Comparison of ENCODE assay signal across 8 cellular contexts in the genomic region with DNA sequence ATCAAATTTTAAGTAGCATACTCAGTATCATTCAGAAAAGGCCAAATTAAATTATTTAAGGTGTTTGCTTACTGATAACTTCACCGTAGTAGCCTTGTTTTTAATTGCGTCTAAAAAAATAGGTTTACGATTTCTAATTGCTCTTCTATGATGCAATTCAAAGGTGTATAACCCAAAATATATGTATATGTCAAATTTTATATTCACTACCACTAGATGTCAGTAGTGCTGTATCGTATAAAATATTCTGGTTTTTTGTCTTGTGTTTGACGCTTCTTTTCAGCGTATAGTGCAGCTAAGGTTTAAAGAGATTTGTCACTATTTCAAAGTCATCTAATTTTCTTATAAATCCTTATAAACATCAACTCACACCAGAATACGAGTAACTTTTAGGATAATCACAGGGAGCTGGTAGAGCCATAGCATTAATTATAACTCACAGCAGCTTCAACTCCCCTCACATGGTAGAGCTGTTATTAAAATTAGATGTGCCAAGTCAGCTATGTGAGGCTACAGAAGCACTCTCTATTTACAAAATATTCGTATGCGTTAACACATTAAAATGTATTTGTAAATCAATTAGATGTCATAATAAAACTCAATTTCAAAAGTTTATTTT. TPM values are rescaled to one million over a fixed set of nuclear protein-coding genes. Genes with fewer than 3 reads are reported as not detected.
DNase-seq lines count a peak whose midpoint lies in the region; ATAC-seq and TF ChIP-seq lines count a peak whose summit lies in the region.

No MANE protein-coding gene starts in this region.

- no peak for ATAC-seq in aorta (ENCODE audit: low FRiP score)
- no peak for ATAC-seq in GM18868 (IDR thresholded peaks at IDR 0.05; ENCODE audit: unreplicated experiment)

- DNase-seq in A172 (ENCODE audit: low spot score), result peak; percentile 59
- peak; percentile 60 for DNase-seq in GM12865 (ENCODE audit: low read depth)
- peak; percentile 3 for DNase-seq in NCI-H2171 (lab: John Stamatoyannopoulos, UW)
- no peak for DNase-seq in brain microvascular endothelial cell
- DNase-seq in aorta, result no peak
- DNase-seq in COLO668 (lab: John Stamatoyannopoulos, UW; ENCODE audit: unreplicated experiment), result no peak

- no peak overlapping the region for H3K9ac ChIP-seq in liver (ENCODE audit: low read depth in 1 of 2, low read length in 2 of 2)

- H3K4me1 ChIP-seq in liver (ENCODE audit: control insufficient read depth in 4 of 4, insufficient read depth in 4 of 4, low read length in 3 of 4) (peaks cover 3 to 21% (median 6%) of the 10 kb centered on the region in 4 donors), aorta (ENCODE audit: control insufficient read depth in 1 of 2, insufficient read depth in 2 of 2, low read length in 2 of 2) (peaks cover 0 to 7% of the 10 kb centered on the region in 2 donors)

- H3K4me3 ChIP-seq in GM12865 (ENCODE audit: low read depth, low read length) (no peak overlapping the region), brain microvascular endothelial cell (ENCODE audit: low read depth, low read length) (no peak overlapping the region), liver (ENCODE audit: low read depth in 1 of 3, low read length in 3 of 3) (no peak overlapping the region), aorta (ENCODE audit: low read length in 2 of 2) (no peak overlapping the region)

- H3K9me3 ChIP-seq in liver (ENCODE audit: control insufficient read depth in 4 of 4, low read length in 3 of 4) (no peaks in the 10 kb centered on the region), aorta (ENCODE audit: control insufficient read depth, low read length) (no peaks in the 10 kb centered on the region)

- intact Hi-C loops in aorta (cut with DNase I), result loop anchor here (1.0 to 10.0 kb wide), 5 partner anchors 82 to 532 kb away; no protein-coding TSS in a partner anchor

- H3K36me3 ChIP-seq in brain microvascular endothelial cell (replicated peaks) (peaks cover 13% of the 10 kb centered on the region), liver (ENCODE audit: control insufficient read depth in 4 of 4, insufficient read depth in 3 of 4, low read depth in 1 of 4, low read length in 3 of 4) (no peaks in the 10 kb centered on the region), aorta (ENCODE audit: control insufficient read depth in 1 of 2, insufficient read depth in 2 of 2, low read length in 1 of 2) (no peaks in the 10 kb centered on the region)

- TF ChIP-seq CTCF in GM12865 (IDR thresholded peaks at IDR 0.05; ENCODE audit: insufficient read depth, low read depth, low read length, missing control alignments) (peak; percentile 41), brain microvascular endothelial cell (IDR thresholded peaks at IDR 0.05; ENCODE audit: low read depth, low read length, missing control alignments) (peak; percentile 31), liver (IDR thresholded peaks at IDR 0.05; ENCODE audit: low read depth, low read length, missing input control) (peak; percentile 44)

- no peaks in the 10 kb centered on the region for H3K27me3 ChIP-seq in brain microvascular endothelial cell (replicated peaks)
- no peaks in the 10 kb centered on the region for H3K27me3 ChIP-seq in liver (ENCODE audit: control insufficient read depth in 4 of 4, insufficient read depth in 4 of 4, low read length in 3 of 4)
- no peaks in the 10 kb centered on the region for H3K27me3 ChIP-seq in aorta (ENCODE audit: control insufficient read depth in 1 of 2, insufficient read depth in 2 of 2, low read length in 1 of 2)

- peak; percentile 78 to 80 for TF ChIP-seq RAD21 in liver (IDR thresholded peaks at IDR 0.05)

- WGBS in liver, result 23% methylated on average over 9 of the region's 9 CpGs
- WGBS in aorta, 2 donors, result 4% methylated on average over 9 of the region's 9 CpGs

- H3K27ac ChIP-seq in brain microvascular endothelial cell (no peak overlapping the region), liver (ENCODE audit: low read depth in 1 of 2, low read length in 2 of 2) (no peak overlapping the region), aorta (ENCODE audit: low read depth in 1 of 2, low read length in 2 of 2) (no peak overlapping the region)

- in situ Hi-C loops in brain microvascular endothelial cell (cut with HindIII; ENCODE audit: low pct_ligation_motif_present, low sequenced_read_pairs), result no loop called here

TF ChIP-seq in liver, 16 proteins besides CTCF, POLR2A, EP300 and RAD21:
- TF ChIP-seq TAF1 (conservative IDR thresholded peaks at IDR 0.05) (no peak), HNF4G (IDR thresholded peaks at IDR 0.05) (no peak), EGR1 (IDR thresholded peaks at IDR 0.05; ENCODE audit: low read depth in 2 of 2) (no peak), NR2F2 (IDR thresholded peaks at IDR 0.05) (no peak)
- TF ChIP-seq, protein P1, sequence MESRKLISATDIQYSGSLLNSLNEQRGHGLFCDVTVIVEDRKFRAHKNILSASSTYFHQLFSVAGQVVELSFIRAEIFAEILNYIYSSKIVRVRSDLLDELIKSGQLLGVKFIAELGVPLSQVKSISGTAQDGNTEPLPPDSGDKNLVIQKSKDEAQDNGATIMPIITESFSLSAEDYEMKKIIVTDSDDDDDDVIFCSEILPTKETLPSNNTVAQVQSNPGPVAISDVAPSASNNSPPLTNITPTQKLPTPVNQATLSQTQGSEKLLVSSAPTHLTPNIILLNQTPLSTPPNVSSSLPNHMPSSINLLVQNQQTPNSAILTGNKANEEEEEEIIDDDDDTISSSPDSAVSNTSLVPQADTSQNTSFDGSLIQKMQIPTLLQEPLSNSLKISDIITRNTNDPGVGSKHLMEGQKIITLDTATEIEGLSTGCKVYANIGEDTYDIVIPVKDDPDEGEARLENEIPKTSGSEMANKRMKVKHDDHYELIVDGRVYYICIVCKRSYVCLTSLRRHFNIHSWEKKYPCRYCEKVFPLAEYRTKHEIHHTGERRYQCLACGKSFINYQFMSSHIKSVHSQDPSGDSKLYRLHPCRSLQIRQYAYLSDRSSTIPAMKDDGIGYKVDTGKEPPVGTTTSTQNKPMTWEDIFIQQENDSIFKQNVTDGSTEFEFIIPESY (IDR thresholded peaks at IDR 0.05), result no peak
- TF ChIP-seq, protein P2, sequence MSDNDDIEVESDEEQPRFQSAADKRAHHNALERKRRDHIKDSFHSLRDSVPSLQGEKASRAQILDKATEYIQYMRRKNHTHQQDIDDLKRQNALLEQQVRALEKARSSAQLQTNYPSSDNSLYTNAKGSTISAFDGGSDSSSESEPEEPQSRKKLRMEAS (IDR thresholded peaks at IDR 0.05), result no peak
- TF ChIP-seq, protein P3, sequence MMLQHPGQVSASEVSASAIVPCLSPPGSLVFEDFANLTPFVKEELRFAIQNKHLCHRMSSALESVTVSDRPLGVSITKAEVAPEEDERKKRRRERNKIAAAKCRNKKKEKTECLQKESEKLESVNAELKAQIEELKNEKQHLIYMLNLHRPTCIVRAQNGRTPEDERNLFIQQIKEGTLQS (IDR thresholded peaks at IDR 0.05), result peak; percentile 11
- TF ChIP-seq, protein P4, sequence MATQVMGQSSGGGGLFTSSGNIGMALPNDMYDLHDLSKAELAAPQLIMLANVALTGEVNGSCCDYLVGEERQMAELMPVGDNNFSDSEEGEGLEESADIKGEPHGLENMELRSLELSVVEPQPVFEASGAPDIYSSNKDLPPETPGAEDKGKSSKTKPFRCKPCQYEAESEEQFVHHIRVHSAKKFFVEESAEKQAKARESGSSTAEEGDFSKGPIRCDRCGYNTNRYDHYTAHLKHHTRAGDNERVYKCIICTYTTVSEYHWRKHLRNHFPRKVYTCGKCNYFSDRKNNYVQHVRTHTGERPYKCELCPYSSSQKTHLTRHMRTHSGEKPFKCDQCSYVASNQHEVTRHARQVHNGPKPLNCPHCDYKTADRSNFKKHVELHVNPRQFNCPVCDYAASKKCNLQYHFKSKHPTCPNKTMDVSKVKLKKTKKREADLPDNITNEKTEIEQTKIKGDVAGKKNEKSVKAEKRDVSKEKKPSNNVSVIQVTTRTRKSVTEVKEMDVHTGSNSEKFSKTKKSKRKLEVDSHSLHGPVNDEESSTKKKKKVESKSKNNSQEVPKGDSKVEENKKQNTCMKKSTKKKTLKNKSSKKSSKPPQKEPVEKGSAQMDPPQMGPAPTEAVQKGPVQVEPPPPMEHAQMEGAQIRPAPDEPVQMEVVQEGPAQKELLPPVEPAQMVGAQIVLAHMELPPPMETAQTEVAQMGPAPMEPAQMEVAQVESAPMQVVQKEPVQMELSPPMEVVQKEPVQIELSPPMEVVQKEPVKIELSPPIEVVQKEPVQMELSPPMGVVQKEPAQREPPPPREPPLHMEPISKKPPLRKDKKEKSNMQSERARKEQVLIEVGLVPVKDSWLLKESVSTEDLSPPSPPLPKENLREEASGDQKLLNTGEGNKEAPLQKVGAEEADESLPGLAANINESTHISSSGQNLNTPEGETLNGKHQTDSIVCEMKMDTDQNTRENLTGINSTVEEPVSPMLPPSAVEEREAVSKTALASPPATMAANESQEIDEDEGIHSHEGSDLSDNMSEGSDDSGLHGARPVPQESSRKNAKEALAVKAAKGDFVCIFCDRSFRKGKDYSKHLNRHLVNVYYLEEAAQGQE (IDR thresholded peaks at IDR 0.05), result no peak

RNA-seq across cellular contexts. Expression of a gene that starts 3.5 kb away (rescaled TPM):
- 283 and 321 TPM in 2 replicates for total RNA-seq in A172 (2014; rRNA removed; shearing (Covaris generic))
- total RNA-seq in liver (10 to 100 TPM in 1 of 2 donors, 1 to 10 TPM in 1; 8.2 to 15.1 TPM), aorta (100 to 1,000 TPM; 115 to 127 TPM)
- polyA plus RNA-seq in liver (10 to 100 TPM in 1 of 2 donors, 1 to 10 TPM in 1; 8.6 to 11.9 TPM), aorta (100 to 1,000 TPM; 163 to 185 TPM)

Comparison
In these comparisons a context has a peak if more than half of its experiments do, and no peak if none do; other contexts are left out.
1. DNase-seq: peak in A172 (single experiment), GM12865 (single experiment) and NCI-H2171 (single experiment); none in brain microvascular endothelial cell (single experiment), aorta (0 of 2) and COLO668 (single experiment).
2. RNA of a gene that starts 3.5 kb away (total RNA-seq): 283 to 321 TPM in A172 and 115 to 127 TPM in aorta; 8.2 to 15.1 TPM in liver; every median in the first group is over 4 times any median in the second.
3. Peak in every context shown above with its lines, with median percentiles within 50 percentile points of each other: CTCF ChIP-seq.